In genomic region chr3:77142636-77143035, GRCh38 we compare ENCODE assay signal across 24 cellular contexts.
"Had no signal": no experiment of that assay in that cellular context is flagged by ENCODE, and none has a peak within 500 bp of the region (broad histone marks: within the 10 kb centered on the region; RNA-seq: fewer than 3 reads in every experiment).

No MANE protein-coding gene starts in this region.

- DNase-seq: activated CD4-positive, alpha-beta memory T cell treated with anti-CD3 and anti-CD28 coated beads, Interleukin-2, amount 10 ng/mL, durations not matched to agents 7 days and 5 days; activated CD4-positive, alpha-beta T cell treated with anti-CD3 and anti-CD28 coated beads for 36 hours; activated CD4-positive, alpha-beta T cell treated with anti-CD3 and anti-CD28 coated beads, Interleukin-2, amount 50 U/mL, for 1 hour; activated gamma-delta T cell treated with Interleukin-2 at 50 U/mL for 16 hours; activated naive CD4-positive, alpha-beta T cell treated with anti-CD3 and anti-CD28 coated beads, Interleukin-2, amount 10 ng/mL, durations not matched to agents 7 days and 5 days; activated naive CD8-positive, alpha-beta T cell treated with anti-CD3 and anti-CD28 coated beads for 36 hours; activated T-cell treated with anti-CD3 and anti-CD28 coated beads for 4 hours; activated T-cell treated with anti-CD3 and anti-CD28 coated beads, Interleukin-2, amount 50 U/mL, for 48 hours; anterior cingulate cortex; cerebellar nuclear complex; Karpas-422; MM.1S; NCI-H1105; NCI-H1436; NCI-H187; NCI-H2081; NCI-H446 treated with DMSO at 0.1 percent for 48 hours; NCI-H524 treated with DMSO at 0.1 percent for 48 hours; NCI-H774; PC-3; SHP77 treated with DMSO at 0.1 percent for 48 hours had no signal

- H3K4me3 Mint-ChIP-seq: activated CD4-positive, alpha-beta memory T cell treated with anti-CD3 and anti-CD28 coated beads, Interleukin-2, amount 10 ng/mL, durations not matched to agents 7 days and 5 days; activated CD4-positive, alpha-beta T cell treated with anti-CD3 and anti-CD28 coated beads for 36 hours; activated naive CD4-positive, alpha-beta T cell treated with anti-CD3 and anti-CD28 coated beads, Interleukin-2, amount 10 ng/mL, durations not matched to agents 7 days and 5 days; activated naive CD8-positive, alpha-beta T cell treated with anti-CD3 and anti-CD28 coated beads for 36 hours; activated T-helper 17 cell treated with anti-CD3 and anti-CD28 coated beads, Interleukin-2, amount 50 U/mL, for 72 hours; T-helper 1 cell treated with Interleukin-12 subunit alpha and Interleukin-12 subunit beta and Interleukin-4 antibody, amounts not matched to agents 30 μg/mL and 1 μg/mL, for 36 hours had no signal

- H3K27me3 Mint-ChIP-seq: activated CD4-positive, alpha-beta memory T cell treated with anti-CD3 and anti-CD28 coated beads, Interleukin-2, amount 10 ng/mL, durations not matched to agents 7 days and 5 days; activated CD4-positive, alpha-beta T cell treated with anti-CD3 and anti-CD28 coated beads for 36 hours; activated naive CD4-positive, alpha-beta T cell treated with anti-CD3 and anti-CD28 coated beads, Interleukin-2, amount 10 ng/mL, durations not matched to agents 7 days and 5 days; activated naive CD8-positive, alpha-beta T cell treated with anti-CD3 and anti-CD28 coated beads for 36 hours; activated T-helper 17 cell treated with anti-CD3 and anti-CD28 coated beads, Interleukin-2, amount 50 U/mL, for 72 hours had no signal

- H3K4me1 Mint-ChIP-seq: activated CD4-positive, alpha-beta memory T cell treated with anti-CD3 and anti-CD28 coated beads, Interleukin-2, amount 10 ng/mL, durations not matched to agents 7 days and 5 days; activated CD4-positive, alpha-beta T cell treated with anti-CD3 and anti-CD28 coated beads for 36 hours; activated naive CD4-positive, alpha-beta T cell treated with anti-CD3 and anti-CD28 coated beads, Interleukin-2, amount 10 ng/mL, durations not matched to agents 7 days and 5 days; activated naive CD8-positive, alpha-beta T cell treated with anti-CD3 and anti-CD28 coated beads for 36 hours; activated T-helper 17 cell treated with anti-CD3 and anti-CD28 coated beads, Interleukin-2, amount 50 U/mL, for 72 hours had no signal

- ATAC-seq: activated CD4-positive, alpha-beta T cell treated with anti-CD3 and anti-CD28 coated beads for 36 hours; activated T-helper 17 cell treated with anti-CD3 and anti-CD28 coated beads, Interleukin-2, amount 50 U/mL, for 72 hours; PC-3 had no signal

- H3K27ac ChIP-seq: VCaP had no signal

- H3K36me3 Mint-ChIP-seq: activated naive CD4-positive, alpha-beta T cell treated with anti-CD3 and anti-CD28 coated beads, Interleukin-2, amount 10 ng/mL, durations not matched to agents 7 days and 5 days; activated naive CD8-positive, alpha-beta T cell treated with anti-CD3 and anti-CD28 coated beads for 36 hours had no signal

- H3K9me3 Mint-ChIP-seq: T-helper 1 cell treated with Interleukin-12 subunit alpha and Interleukin-12 subunit beta and Interleukin-4 antibody, amounts not matched to agents 30 μg/mL and 1 μg/mL, for 36 hours had no signal

- H3K27ac Mint-ChIP-seq: activated CD4-positive, alpha-beta memory T cell treated with anti-CD3 and anti-CD28 coated beads, Interleukin-2, amount 10 ng/mL, durations not matched to agents 7 days and 5 days; activated CD4-positive, alpha-beta T cell treated with anti-CD3 and anti-CD28 coated beads for 36 hours; activated naive CD4-positive, alpha-beta T cell treated with anti-CD3 and anti-CD28 coated beads, Interleukin-2, amount 10 ng/mL, durations not matched to agents 7 days and 5 days; activated naive CD8-positive, alpha-beta T cell treated with anti-CD3 and anti-CD28 coated beads for 36 hours; activated T-helper 17 cell treated with anti-CD3 and anti-CD28 coated beads, Interleukin-2, amount 50 U/mL, for 72 hours; T-helper 1 cell treated with Interleukin-12 subunit alpha and Interleukin-12 subunit beta and Interleukin-4 antibody, amounts not matched to agents 30 μg/mL and 1 μg/mL, for 36 hours had no signal
